8 cellular contexts compared by ENCODE assay signal in genomic region chr10:46030091-46030937, GRCh38.
DNase-seq lines count a peak whose midpoint lies in the region; ATAC-seq and TF ChIP-seq lines count a peak whose summit lies in the region.

TSS of gene NCOA4 (minus strand) at chr10:46030623. CDS start at chr10:46016680, 13,943 bp downstream.

- DNase-seq in AG09309 (ENCODE audit: low read depth) (peak; percentile 92), NCI-H226 (peak; percentile 93), islet precursor cell (peak; percentile 98)
- peak; percentile 88 to 92 (median 90) for DNase-seq in activated CD4-positive, CD25-positive, alpha-beta regulatory T cell (lab: John Stamatoyannopoulos, UW)
- peak; percentile 95 for DNase-seq in central memory CD4-positive, alpha-beta T cell
- DNase-seq in stimulated activated CD4-positive, alpha-beta T cell treated with anti-CD3 and anti-CD28 coated beads, Interleukin-12 subunit alpha, Interleukin-12 subunit beta, amount 100 ng/mL, for 48 hours (ENCODE audit: low read depth in 2 of 3, low spot score in 1 of 3), result peak; percentile 91 to 94 (median 93)

- peak within 1 kb of the TSS; percentile 86 for H3K4me3 ChIP-seq in AG09309 (ENCODE audit: control insufficient read depth, low read depth, low read length)

- ATAC-seq in HG03196 (IDR thresholded peaks at IDR 0.05; ENCODE audit: unreplicated experiment), result peak; percentile 97

- TF ChIP-seq POLR2A in GM18951 (IDR thresholded peaks at IDR 0.05; ENCODE audit: extremely low read depth, insufficient read depth, insufficient read length), result peak; percentile 95

- in situ Hi-C loops in GM18951 (cut with MboI; ENCODE audit: low sequenced_read_pairs, unreplicated experiment), result no loop called here

- peak; percentile 78 for TF ChIP-seq CTCF in AG09309 (IDR thresholded peaks at IDR 0.05; ENCODE audit: control insufficient read depth, insufficient read depth, low read depth, low read length, missing control alignments)

Comparison
In these comparisons a context has a peak if more than half of its experiments do, and no peak if none do; other contexts are left out.
1. Peak in every context shown above with its lines: DNase-seq, ATAC-seq and H3K4me3 ChIP-seq.